20 cellular contexts compared by ENCODE assay signal in genomic region chr6:12262236-12263061, GRCh38. TPM values are rescaled to one million over a fixed set of nuclear protein-coding genes. Genes with fewer than 3 reads are reported as not detected.
A peak's percentile ranks its signal among the peaks of the same experiment; 100 is the strongest.
DNase-seq lines count a peak whose midpoint lies in the region; ATAC-seq, FAIRE-seq and TF ChIP-seq lines count a peak whose summit lies in the region.
"Had no signal": no experiment of that assay in that cellular context is flagged by ENCODE, and none has a peak within 500 bp of the region (broad histone marks: within the 10 kb centered on the region; RNA-seq: fewer than 3 reads in every experiment).

No MANE protein-coding gene starts in this region.

- no peak for FAIRE-seq in pancreas (lab: Jason Lieb, UNC)
- FAIRE-seq: A204.1, H1 had no signal

- WGBS in pancreas, 2 donors, result 59 to 62% methylated on average over 13 of the region's 13 CpGs

- peak overlapping the region; percentile 46 for H3K27ac ChIP-seq in duodenal mucosa (ENCODE audit: low read depth, low read length)
- no peak overlapping the region for H3K27ac ChIP-seq in pancreas
- H3K27ac ChIP-seq: BLaER1, SK-N-MC had no signal

- intact Hi-C loops in pancreas (cut with DNase I), result no loop called here
- intact Hi-C loops in Right ventricle myocardium superior (cut with DNase I), result no loop called here

- H3K9me3 ChIP-seq in duodenal mucosa (ENCODE audit: control insufficient read depth in 1 of 2, low read length in 2 of 2) (no peaks in the 10 kb centered on the region), pancreas (no peaks in the 10 kb centered on the region)
- H3K9me3 ChIP-seq: BLaER1 had no signal

- ATAC-seq in pancreas, result peak; percentile 55 to 66 (median 58)
- ATAC-seq in Right ventricle myocardium superior (ENCODE audit: poor library complexity), result no peak
- no peak for ATAC-seq in HG03442 (IDR thresholded peaks at IDR 0.05; ENCODE audit: unreplicated experiment)
- ATAC-seq: Panc1, Right ventricle myocardium inferior had no signal

- H3K36me3 ChIP-seq in duodenal mucosa (ENCODE audit: control insufficient read depth in 1 of 2, insufficient read depth in 2 of 2, low read length in 2 of 2) (no peaks in the 10 kb centered on the region), pancreas (no peaks in the 10 kb centered on the region)
- H3K36me3 ChIP-seq: BLaER1 had no signal

- peak overlapping the region; percentile 21 to 59 for H3K9ac ChIP-seq in duodenal mucosa (ENCODE audit: low read depth in 1 of 2, low read length in 2 of 2)
- H3K9ac ChIP-seq: BLaER1 had no signal

- DNase-seq in CD1c-positive myeloid dendritic cell (ENCODE audit: extremely low spot score), result peak; percentile 18
- DNase-seq in HuH-7 (ENCODE audit: low spot score), result peak; percentile 8
- peak in 2 of 6 donors; percentile 27 to 40 for DNase-seq in pancreas
- no peak for DNase-seq in OCI-M1 (lab: John Stamatoyannopoulos, UW)
- DNase-seq in Right ventricle myocardium superior, result no peak
- DNase-seq in T-helper 2 cell, result no peak
- DNase-seq: CD8-positive, alpha-beta memory T cell; DMS79 treated with DMSO at 0.1 percent for 48 hours; IMR-90; Karpas-422; NCI-H1930; NCI-H510A treated with DMSO at 0.1 percent for 48 hours had no signal

- H3K4me1 ChIP-seq in duodenal mucosa (ENCODE audit: control insufficient read depth in 1 of 2, insufficient read depth in 2 of 2, low read length in 2 of 2), result peaks cover 12 to 34% of the 10 kb centered on the region in 2 donors
- peaks cover 0 to 7% (median 7%) of the 10 kb centered on the region in 3 donors for H3K4me1 ChIP-seq in pancreas
- H3K4me1 ChIP-seq: BLaER1 had no signal

- no peaks in the 10 kb centered on the region for H3K27me3 ChIP-seq in duodenal mucosa (ENCODE audit: control insufficient read depth in 1 of 2, insufficient read depth in 2 of 2, low read length in 2 of 2)
- H3K27me3 ChIP-seq in pancreas, result no peaks in the 10 kb centered on the region
- H3K27me3 ChIP-seq: BLaER1 had no signal

- H3K4me3 ChIP-seq in duodenal mucosa (ENCODE audit: low read depth in 1 of 2, low read length in 2 of 2), result peak overlapping the region; percentile 63 to 66
- H3K4me3 ChIP-seq in pancreas, result no peak overlapping the region
- H3K4me3 ChIP-seq: BLaER1, SK-N-MC had no signal

- TF ChIP-seq CTCF in pancreas (IDR thresholded peaks at IDR 0.05), result no peak

RNA-seq across cellular contexts. Expression of gene EDN1, which starts 27.7 kb away (rescaled TPM):
- total RNA-seq in pancreas (10 to 100 TPM in 2 of 6 donors, 1 to 10 TPM in 4; 2.4 to 16.0 (median 3.8) TPM), Right ventricle myocardium superior (2.2 TPM)
- polyA plus RNA-seq in pancreas, result 1 to 10 TPM; 5.9 to 7.3 TPM
- polyA plus RNA-seq: CD8-positive, alpha-beta memory T cell had no signal

Comparison
In these comparisons a context has a peak if more than half of its experiments do, and no peak if none do; other contexts are left out.
1. DNase-seq: peak in CD1c-positive myeloid dendritic cell (single experiment) and HuH-7 (single experiment); none in OCI-M1 (single experiment), Right ventricle myocardium superior (single experiment) and T-helper 2 cell (0 of 5).
2. H3K4me3 ChIP-seq: peak in duodenal mucosa (2 of 2); none in pancreas (0 of 4).
3. ATAC-seq: peak in pancreas (4 of 4); none in Right ventricle myocardium superior (single experiment) and HG03442 (single experiment).